Comparison of ENCODE assay signal across 1 cellular context in the genomic region with DNA sequence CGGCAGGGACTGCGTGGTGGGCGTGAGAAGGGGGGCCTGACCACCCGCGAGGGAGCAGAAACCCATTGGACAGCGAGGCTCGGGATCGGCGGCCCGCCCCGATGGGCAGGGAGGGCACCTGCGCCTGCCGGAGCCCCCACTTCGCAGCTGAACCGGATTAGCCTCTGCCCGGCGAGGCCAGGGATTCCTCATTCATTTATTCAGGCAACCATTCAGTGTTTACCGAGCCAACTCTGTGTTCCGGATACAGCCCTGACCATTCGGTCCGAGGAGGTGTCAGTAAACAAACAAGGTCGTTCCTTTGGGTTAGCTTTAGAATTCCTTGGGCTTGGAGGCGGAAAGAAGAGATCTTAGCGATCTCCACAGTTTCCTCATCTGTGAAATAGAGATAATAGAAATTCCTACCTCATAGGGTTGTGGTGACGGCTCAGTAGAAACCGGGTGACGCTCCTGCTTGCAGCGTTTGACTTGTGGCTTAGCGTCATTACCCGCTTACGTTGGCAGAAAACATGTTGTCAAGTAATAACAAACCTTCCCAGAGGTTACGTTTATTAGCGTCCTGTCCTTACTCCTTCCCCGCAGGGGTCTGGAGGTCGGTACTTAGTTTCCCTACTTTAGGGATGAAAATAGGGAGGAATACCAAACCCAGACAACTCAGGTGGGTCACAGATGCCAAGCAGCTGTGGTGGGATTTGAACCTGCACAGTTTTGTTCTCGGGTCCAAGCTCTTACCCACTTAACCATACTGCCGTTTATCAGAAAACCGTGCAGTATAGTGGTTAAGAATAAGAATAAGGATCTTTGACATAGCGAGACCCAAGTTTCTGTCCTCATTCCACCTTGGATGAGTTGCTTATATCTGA.
TF ChIP-seq lines count a peak whose summit lies in the region.

No MANE protein-coding gene starts in this region.

TF ChIP-seq in K562, 482 proteins besides CTCF, POLR2A, EP300 and RAD21 (continued from another document and continues in another):
- TF ChIP-seq, protein P1, sequence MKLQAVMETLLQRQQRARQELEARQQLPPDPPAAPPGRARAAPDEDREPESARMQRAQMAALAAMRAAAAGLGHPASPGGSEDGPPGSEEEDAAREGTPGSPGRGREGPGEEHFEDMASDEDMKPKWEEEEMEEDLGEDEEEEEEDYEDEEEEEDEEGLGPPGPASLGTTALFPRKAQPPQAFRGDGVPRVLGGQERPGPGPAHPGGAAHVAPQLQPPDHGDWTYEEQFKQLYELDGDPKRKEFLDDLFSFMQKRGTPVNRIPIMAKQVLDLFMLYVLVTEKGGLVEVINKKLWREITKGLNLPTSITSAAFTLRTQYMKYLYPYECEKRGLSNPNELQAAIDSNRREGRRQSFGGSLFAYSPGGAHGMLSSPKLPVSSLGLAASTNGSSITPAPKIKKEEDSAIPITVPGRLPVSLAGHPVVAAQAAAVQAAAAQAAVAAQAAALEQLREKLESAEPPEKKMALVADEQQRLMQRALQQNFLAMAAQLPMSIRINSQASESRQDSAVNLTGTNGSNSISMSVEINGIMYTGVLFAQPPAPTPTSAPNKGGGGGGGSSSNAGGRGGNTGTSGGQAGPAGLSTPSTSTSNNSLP (IDR thresholded peaks at IDR 0.05; ENCODE audit: borderline replicate concordance, low read depth, low read length) = no peak
- TF ChIP-seq PHF20 (IDR thresholded peaks at IDR 0.05; ENCODE audit: partially characterized antibody) (no peak), ETV6 (IDR thresholded peaks at IDR 0.05; ENCODE audit: borderline replicate concordance in 1 of 2, low read depth in 2 of 2, low read length in 1 of 2) (no peak), ETV6 (CRISPR knock-in tag; IDR thresholded peaks at IDR 0.05; ENCODE audit: borderline replicate concordance) (no peak), PHF21A (IDR thresholded peaks at IDR 0.05; ENCODE audit: borderline replicate concordance, low read depth) (no peak), ZNF143 (CRISPR knock-in tag; IDR thresholded peaks at IDR 0.05) (no peak), NFXL1 (CRISPR knock-in tag; IDR thresholded peaks at IDR 0.05) (peak; percentile 81), MYNN (IDR thresholded peaks at IDR 0.05) (peak; percentile 84), MYNN (CRISPR knock-in tag; IDR thresholded peaks at IDR 0.05) (no peak), TSC22D4 (tag; IDR thresholded peaks at IDR 0.05) (no peak), COPS2 (conservative IDR thresholded peaks at IDR 0.05) (no peak), ZEB2 (IDR thresholded peaks at IDR 0.05) (peak; percentile 82), GABPA (tag; conservative IDR thresholded peaks at IDR 0.05; ENCODE audit: low read depth) (no peak), SAFB (IDR thresholded peaks at IDR 0.05; ENCODE audit: borderline replicate concordance, low read depth, low read length) (no peak), ZFP36 (IDR thresholded peaks at IDR 0.05; ENCODE audit: low read depth, low read length, partially characterized antibody) (no peak), NR4A1 (CRISPR knock-in tag; IDR thresholded peaks at IDR 0.05) (0 out of 2 replicates have a peak, but pooled peaks have one; percentile 7), NR4A1 (tag; IDR thresholded peaks at IDR 0.05) (no peak), ZNF134 (CRISPR knock-in tag; conservative IDR thresholded peaks at IDR 0.05) (no peak), FOXJ3 (CRISPR knock-in tag; IDR thresholded peaks at IDR 0.05) (no peak), NCOR1 (IDR thresholded peaks at IDR 0.05) (peak; percentile 34; the same call in 1 of the 2 replicates), TEAD1 (CRISPR knock-in tag; IDR thresholded peaks at IDR 0.05) (peak in 1 of 2 experiments; percentile 62; a peak in 1 of 4 replicates), MTA1 (IDR thresholded peaks at IDR 0.05; ENCODE audit: borderline replicate concordance) (peak; percentile 68; the same call in 1 of the 2 replicates), ZNF766 (CRISPR knock-in tag; conservative IDR thresholded peaks at IDR 0.05) (0 out of 2 replicates have a peak, but pooled peaks have one; percentile 13), ZNF551 (CRISPR knock-in tag; IDR thresholded peaks at IDR 0.05) (0 out of 2 replicates have a peak, but pooled peaks have one; percentile 58)
- TF ChIP-seq, protein P2, sequence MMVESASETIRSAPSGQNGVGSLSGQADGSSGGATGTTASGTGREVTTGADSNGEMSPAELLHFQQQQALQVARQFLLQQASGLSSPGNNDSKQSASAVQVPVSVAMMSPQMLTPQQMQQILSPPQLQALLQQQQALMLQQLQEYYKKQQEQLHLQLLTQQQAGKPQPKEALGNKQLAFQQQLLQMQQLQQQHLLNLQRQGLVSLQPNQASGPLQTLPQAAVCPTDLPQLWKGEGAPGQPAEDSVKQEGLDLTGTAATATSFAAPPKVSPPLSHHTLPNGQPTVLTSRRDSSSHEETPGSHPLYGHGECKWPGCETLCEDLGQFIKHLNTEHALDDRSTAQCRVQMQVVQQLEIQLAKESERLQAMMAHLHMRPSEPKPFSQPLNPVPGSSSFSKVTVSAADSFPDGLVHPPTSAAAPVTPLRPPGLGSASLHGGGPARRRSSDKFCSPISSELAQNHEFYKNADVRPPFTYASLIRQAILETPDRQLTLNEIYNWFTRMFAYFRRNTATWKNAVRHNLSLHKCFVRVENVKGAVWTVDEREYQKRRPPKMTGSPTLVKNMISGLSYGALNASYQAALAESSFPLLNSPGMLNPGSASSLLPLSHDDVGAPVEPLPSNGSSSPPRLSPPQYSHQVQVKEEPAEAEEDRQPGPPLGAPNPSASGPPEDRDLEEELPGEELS (CRISPR knock-in tag; IDR thresholded peaks at IDR 0.05; ENCODE audit: borderline replicate concordance) = 0 out of 2 replicates have a peak, but pooled peaks have one; percentile 21
- TF ChIP-seq, protein P3, sequence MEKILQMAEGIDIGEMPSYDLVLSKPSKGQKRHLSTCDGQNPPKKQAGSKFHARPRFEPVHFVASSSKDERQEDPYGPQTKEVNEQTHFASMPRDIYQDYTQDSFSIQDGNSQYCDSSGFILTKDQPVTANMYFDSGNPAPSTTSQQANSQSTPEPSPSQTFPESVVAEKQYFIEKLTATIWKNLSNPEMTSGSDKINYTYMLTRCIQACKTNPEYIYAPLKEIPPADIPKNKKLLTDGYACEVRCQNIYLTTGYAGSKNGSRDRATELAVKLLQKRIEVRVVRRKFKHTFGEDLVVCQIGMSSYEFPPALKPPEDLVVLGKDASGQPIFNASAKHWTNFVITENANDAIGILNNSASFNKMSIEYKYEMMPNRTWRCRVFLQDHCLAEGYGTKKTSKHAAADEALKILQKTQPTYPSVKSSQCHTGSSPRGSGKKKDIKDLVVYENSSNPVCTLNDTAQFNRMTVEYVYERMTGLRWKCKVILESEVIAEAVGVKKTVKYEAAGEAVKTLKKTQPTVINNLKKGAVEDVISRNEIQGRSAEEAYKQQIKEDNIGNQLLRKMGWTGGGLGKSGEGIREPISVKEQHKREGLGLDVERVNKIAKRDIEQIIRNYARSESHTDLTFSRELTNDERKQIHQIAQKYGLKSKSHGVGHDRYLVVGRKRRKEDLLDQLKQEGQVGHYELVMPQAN (IDR thresholded peaks at IDR 0.05; ENCODE audit: borderline replicate concordance) = no peak
- TF ChIP-seq, protein P4, sequence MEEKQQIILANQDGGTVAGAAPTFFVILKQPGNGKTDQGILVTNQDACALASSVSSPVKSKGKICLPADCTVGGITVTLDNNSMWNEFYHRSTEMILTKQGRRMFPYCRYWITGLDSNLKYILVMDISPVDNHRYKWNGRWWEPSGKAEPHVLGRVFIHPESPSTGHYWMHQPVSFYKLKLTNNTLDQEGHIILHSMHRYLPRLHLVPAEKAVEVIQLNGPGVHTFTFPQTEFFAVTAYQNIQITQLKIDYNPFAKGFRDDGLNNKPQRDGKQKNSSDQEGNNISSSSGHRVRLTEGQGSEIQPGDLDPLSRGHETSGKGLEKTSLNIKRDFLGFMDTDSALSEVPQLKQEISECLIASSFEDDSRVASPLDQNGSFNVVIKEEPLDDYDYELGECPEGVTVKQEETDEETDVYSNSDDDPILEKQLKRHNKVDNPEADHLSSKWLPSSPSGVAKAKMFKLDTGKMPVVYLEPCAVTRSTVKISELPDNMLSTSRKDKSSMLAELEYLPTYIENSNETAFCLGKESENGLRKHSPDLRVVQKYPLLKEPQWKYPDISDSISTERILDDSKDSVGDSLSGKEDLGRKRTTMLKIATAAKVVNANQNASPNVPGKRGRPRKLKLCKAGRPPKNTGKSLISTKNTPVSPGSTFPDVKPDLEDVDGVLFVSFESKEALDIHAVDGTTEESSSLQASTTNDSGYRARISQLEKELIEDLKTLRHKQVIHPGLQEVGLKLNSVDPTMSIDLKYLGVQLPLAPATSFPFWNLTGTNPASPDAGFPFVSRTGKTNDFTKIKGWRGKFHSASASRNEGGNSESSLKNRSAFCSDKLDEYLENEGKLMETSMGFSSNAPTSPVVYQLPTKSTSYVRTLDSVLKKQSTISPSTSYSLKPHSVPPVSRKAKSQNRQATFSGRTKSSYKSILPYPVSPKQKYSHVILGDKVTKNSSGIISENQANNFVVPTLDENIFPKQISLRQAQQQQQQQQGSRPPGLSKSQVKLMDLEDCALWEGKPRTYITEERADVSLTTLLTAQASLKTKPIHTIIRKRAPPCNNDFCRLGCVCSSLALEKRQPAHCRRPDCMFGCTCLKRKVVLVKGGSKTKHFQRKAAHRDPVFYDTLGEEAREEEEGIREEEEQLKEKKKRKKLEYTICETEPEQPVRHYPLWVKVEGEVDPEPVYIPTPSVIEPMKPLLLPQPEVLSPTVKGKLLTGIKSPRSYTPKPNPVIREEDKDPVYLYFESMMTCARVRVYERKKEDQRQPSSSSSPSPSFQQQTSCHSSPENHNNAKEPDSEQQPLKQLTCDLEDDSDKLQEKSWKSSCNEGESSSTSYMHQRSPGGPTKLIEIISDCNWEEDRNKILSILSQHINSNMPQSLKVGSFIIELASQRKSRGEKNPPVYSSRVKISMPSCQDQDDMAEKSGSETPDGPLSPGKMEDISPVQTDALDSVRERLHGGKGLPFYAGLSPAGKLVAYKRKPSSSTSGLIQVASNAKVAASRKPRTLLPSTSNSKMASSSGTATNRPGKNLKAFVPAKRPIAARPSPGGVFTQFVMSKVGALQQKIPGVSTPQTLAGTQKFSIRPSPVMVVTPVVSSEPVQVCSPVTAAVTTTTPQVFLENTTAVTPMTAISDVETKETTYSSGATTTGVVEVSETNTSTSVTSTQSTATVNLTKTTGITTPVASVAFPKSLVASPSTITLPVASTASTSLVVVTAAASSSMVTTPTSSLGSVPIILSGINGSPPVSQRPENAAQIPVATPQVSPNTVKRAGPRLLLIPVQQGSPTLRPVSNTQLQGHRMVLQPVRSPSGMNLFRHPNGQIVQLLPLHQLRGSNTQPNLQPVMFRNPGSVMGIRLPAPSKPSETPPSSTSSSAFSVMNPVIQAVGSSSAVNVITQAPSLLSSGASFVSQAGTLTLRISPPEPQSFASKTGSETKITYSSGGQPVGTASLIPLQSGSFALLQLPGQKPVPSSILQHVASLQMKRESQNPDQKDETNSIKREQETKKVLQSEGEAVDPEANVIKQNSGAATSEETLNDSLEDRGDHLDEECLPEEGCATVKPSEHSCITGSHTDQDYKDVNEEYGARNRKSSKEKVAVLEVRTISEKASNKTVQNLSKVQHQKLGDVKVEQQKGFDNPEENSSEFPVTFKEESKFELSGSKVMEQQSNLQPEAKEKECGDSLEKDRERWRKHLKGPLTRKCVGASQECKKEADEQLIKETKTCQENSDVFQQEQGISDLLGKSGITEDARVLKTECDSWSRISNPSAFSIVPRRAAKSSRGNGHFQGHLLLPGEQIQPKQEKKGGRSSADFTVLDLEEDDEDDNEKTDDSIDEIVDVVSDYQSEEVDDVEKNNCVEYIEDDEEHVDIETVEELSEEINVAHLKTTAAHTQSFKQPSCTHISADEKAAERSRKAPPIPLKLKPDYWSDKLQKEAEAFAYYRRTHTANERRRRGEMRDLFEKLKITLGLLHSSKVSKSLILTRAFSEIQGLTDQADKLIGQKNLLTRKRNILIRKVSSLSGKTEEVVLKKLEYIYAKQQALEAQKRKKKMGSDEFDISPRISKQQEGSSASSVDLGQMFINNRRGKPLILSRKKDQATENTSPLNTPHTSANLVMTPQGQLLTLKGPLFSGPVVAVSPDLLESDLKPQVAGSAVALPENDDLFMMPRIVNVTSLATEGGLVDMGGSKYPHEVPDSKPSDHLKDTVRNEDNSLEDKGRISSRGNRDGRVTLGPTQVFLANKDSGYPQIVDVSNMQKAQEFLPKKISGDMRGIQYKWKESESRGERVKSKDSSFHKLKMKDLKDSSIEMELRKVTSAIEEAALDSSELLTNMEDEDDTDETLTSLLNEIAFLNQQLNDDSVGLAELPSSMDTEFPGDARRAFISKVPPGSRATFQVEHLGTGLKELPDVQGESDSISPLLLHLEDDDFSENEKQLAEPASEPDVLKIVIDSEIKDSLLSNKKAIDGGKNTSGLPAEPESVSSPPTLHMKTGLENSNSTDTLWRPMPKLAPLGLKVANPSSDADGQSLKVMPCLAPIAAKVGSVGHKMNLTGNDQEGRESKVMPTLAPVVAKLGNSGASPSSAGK (IDR thresholded peaks at IDR 0.05) = no peak
